Comparison of ENCODE assay signal across 33 cellular contexts in the genomic region with DNA sequence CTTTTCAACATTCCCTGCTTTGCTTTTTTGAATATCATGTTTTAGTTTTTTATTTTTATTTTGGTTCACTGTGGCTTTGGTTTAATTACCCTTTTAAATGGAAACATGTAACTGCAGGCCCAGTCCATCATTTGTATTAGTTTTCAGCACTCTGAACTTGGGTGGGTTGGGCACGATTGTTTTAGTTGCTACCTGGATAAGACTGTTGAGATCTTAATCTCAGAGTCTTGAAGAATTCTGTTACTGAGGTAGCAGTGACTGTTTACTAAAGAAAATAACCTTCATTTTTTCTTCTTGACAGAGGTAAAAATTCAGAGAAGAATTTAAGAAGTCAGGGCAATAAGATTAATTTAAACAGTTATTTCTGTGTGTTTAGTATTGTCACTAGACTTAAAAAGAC. TPM values are rescaled to one million over a fixed set of nuclear protein-coding genes. Genes with fewer than 3 reads are reported as not detected.
DNase-seq lines count a peak whose midpoint lies in the region; ATAC-seq and TF ChIP-seq lines count a peak whose summit lies in the region.
"Had no signal": no experiment of that assay in that cellular context is flagged by ENCODE, and none has a peak within 500 bp of the region (broad histone marks: within the 10 kb centered on the region; RNA-seq: fewer than 3 reads in every experiment).

No MANE protein-coding gene starts in this region.

- no peak for TF ChIP-seq CTCF in CD8-positive, alpha-beta T cell (IDR thresholded peaks at IDR 0.05)

- no peak for DNase-seq in activated naive CD8-positive, alpha-beta T cell treated with anti-CD3 and anti-CD28 coated beads for 36 hours
- DNase-seq in CD8-positive, alpha-beta T cell, result no peak
- no peak for DNase-seq in T-cell
- no peak for DNase-seq in naive B cell
- no peak for DNase-seq in epidermal melanocyte (ENCODE audit: insufficient read length, low spot score)
- no peak for DNase-seq in activated CD8-positive, alpha-beta memory T cell treated with anti-CD3 and anti-CD28 coated beads, Interleukin-2, amount 10 ng/mL, durations not matched to agents 7 days and 5 days
- no peak for DNase-seq in stimulated activated CD4-positive, alpha-beta T cell treated with anti-CD3 and anti-CD28 coated beads, Interleukin-2, amount 100 ng/mL, for 48 hours
- DNase-seq: ACHN; activated CD4-positive, alpha-beta T cell treated with anti-CD3 and anti-CD28 coated beads, Interleukin-2, amount 10 ng/mL, durations not matched to agents 24 days and 14 days; aorta; BE2C; COR-L47; DMS53; HCEC 1CT; islet precursor cell; left ventricle myocardium superior; NCI-H146; NCI-H446; NCI-H748 treated with DMSO at 0.1 percent for 48 hours; occipital lobe; Peyer's patch; SHP77 treated with DMSO at 0.1 percent for 48 hours; stimulated activated CD4-positive, alpha-beta T cell treated with anti-CD3 and anti-CD28 coated beads, Interleukin-15, amount 100 ng/mL, for 24 hours; T1000; upper lobe of left lung; WERI-Rb-1 had no signal

- no peaks in the 10 kb centered on the region for H3K27me3 Mint-ChIP-seq in activated naive CD8-positive, alpha-beta T cell
- H3K27me3 Mint-ChIP-seq in activated naive CD8-positive, alpha-beta T cell treated with anti-CD3 and anti-CD28 coated beads for 36 hours, result no peaks in the 10 kb centered on the region
- no peaks in the 10 kb centered on the region for H3K27me3 Mint-ChIP-seq in CD8-positive, alpha-beta T cell (ENCODE audit: low read depth)
- no peaks in the 10 kb centered on the region for H3K27me3 Mint-ChIP-seq in T-cell
- no peaks in the 10 kb centered on the region for H3K27me3 Mint-ChIP-seq in naive B cell
- H3K27me3 Mint-ChIP-seq in activated CD8-positive, alpha-beta memory T cell treated with anti-CD3 and anti-CD28 coated beads, Interleukin-2, amount 10 ng/mL, durations not matched to agents 7 days and 5 days, result no peaks in the 10 kb centered on the region
- H3K27me3 Mint-ChIP-seq: activated CD4-positive, alpha-beta T cell treated with anti-CD3 and anti-CD28 coated beads, Interleukin-2, amount 10 ng/mL, durations not matched to agents 24 days and 14 days had no signal

- no peaks in the 10 kb centered on the region for H3K9me3 ChIP-seq in CD8-positive, alpha-beta T cell (ENCODE audit: low read length)
- H3K9me3 ChIP-seq: BE2C, Peyer's patch, prostate gland, suprapubic skin, upper lobe of left lung had no signal

- peaks cover 98% of the 10 kb centered on the region for H3K4me1 Mint-ChIP-seq in activated naive CD8-positive, alpha-beta T cell (ENCODE audit: low read depth)
- peaks cover 94% of the 10 kb centered on the region for H3K4me1 Mint-ChIP-seq in activated naive CD8-positive, alpha-beta T cell treated with anti-CD3 and anti-CD28 coated beads for 36 hours
- peaks cover 98% of the 10 kb centered on the region for H3K4me1 Mint-ChIP-seq in CD8-positive, alpha-beta T cell (ENCODE audit: low read depth)
- H3K4me1 Mint-ChIP-seq in T-cell (peaks cover 99% of the 10 kb centered on the region in 3 donors), naive B cell (peaks cover 83 to 100% (median 97%) of the 10 kb centered on the region in 3 donors)
- peaks cover 69% of the 10 kb centered on the region for H3K4me1 Mint-ChIP-seq in activated CD8-positive, alpha-beta memory T cell treated with anti-CD3 and anti-CD28 coated beads, Interleukin-2, amount 10 ng/mL, durations not matched to agents 7 days and 5 days

- H3K36me3 Mint-ChIP-seq in activated naive CD8-positive, alpha-beta T cell, result peaks cover 4% of the 10 kb centered on the region
- H3K36me3 Mint-ChIP-seq in activated naive CD8-positive, alpha-beta T cell treated with anti-CD3 and anti-CD28 coated beads for 36 hours, result peaks cover 41% of the 10 kb centered on the region
- H3K36me3 Mint-ChIP-seq in CD8-positive, alpha-beta T cell, result peaks cover 6% of the 10 kb centered on the region
- H3K36me3 Mint-ChIP-seq in T-cell (peaks cover 4% of the 10 kb centered on the region), naive B cell (peaks cover 11% of the 10 kb centered on the region in 2 donors)
- peaks cover 10% of the 10 kb centered on the region for H3K36me3 Mint-ChIP-seq in activated CD8-positive, alpha-beta memory T cell treated with anti-CD3 and anti-CD28 coated beads, Interleukin-2, amount 10 ng/mL, durations not matched to agents 7 days and 5 days
- H3K36me3 Mint-ChIP-seq: stimulated activated effector memory CD8-positive, alpha-beta T cell treated with anti-CD3 and anti-CD28 coated beads, Interleukin-12 subunit alpha, Interleukin-12 subunit beta, amount 100 ng/mL, for 72 hours had no signal

- peaks cover 96% of the 10 kb centered on the region for H3K4me1 ChIP-seq in CD8-positive, alpha-beta T cell (ENCODE audit: insufficient read depth, low read length)
- H3K4me1 ChIP-seq: BE2C, prostate gland had no signal

- H3K27ac Mint-ChIP-seq in activated naive CD8-positive, alpha-beta T cell, result peak overlapping the region; percentile 86
- no peak overlapping the region for H3K27ac Mint-ChIP-seq in activated naive CD8-positive, alpha-beta T cell treated with anti-CD3 and anti-CD28 coated beads for 36 hours
- H3K27ac Mint-ChIP-seq in CD8-positive, alpha-beta T cell, result peak overlapping the region; percentile 86
- H3K27ac Mint-ChIP-seq in T-cell, result peak overlapping the region; percentile 92 to 93
- peak overlapping the region in 4 of 6 donors; percentile 14 to 86 (median 52) for H3K27ac Mint-ChIP-seq in naive B cell
- H3K27ac Mint-ChIP-seq in activated CD8-positive, alpha-beta memory T cell treated with anti-CD3 and anti-CD28 coated beads, Interleukin-2, amount 10 ng/mL, durations not matched to agents 7 days and 5 days, result no peak overlapping the region
- H3K27ac Mint-ChIP-seq: activated T-helper 1 cell treated with anti-CD3 and anti-CD28 coated beads, Interleukin-12 subunit alpha, Interleukin-12 subunit beta, Interleukin-2, Interleukin-4 antibody, amounts not matched to agents 30 ng/mL and 10 ng/mL and 1 ng/mL, durations not matched to agents 14 hours and 24 hours and 36 hours had no signal

- CTCF ChIA-PET in CD8-positive, alpha-beta T cell (lab: Charles Lee), result interaction anchor here (0.6 to 1.9 kb wide), 7 partner anchors 11 to 90 kb away, joined by 3 to 8 read pairs (median 3); partner anchors contain the start of gene PLCL2
- CTCF ChIA-PET in T-cell (lab: Charles Lee), result interaction anchor here in 1 of 2 donors (1.1 to 1.4 kb wide), 3 partner anchors 11 to 15 kb away, joined by 3 to 5 read pairs (median 4); partner anchors contain the start of gene PLCL2
- CTCF ChIA-PET in activated CD8-positive, alpha-beta memory T cell treated with anti-CD3 and anti-CD28 coated beads, Interleukin-2, amount 10 ng/mL, durations not matched to agents 7 days and 5 days (lab: Charles Lee), result interaction anchor here (0.9 to 2.1 kb wide), 2 partner anchors 9 to 16 kb away, joined by 3 to 5 read pairs; partner anchors contain the start of gene PLCL2

- H3K9me3 Mint-ChIP-seq in activated naive CD8-positive, alpha-beta T cell (ENCODE audit: low read depth), result no peaks in the 10 kb centered on the region
- peaks cover 8% of the 10 kb centered on the region for H3K9me3 Mint-ChIP-seq in activated naive CD8-positive, alpha-beta T cell treated with anti-CD3 and anti-CD28 coated beads for 36 hours
- no peaks in the 10 kb centered on the region for H3K9me3 Mint-ChIP-seq in CD8-positive, alpha-beta T cell
- H3K9me3 Mint-ChIP-seq in T-cell (no peaks in the 10 kb centered on the region), naive B cell (peaks cover 0 to 10% (median 4%) of the 10 kb centered on the region in 7 donors)
- no peaks in the 10 kb centered on the region for H3K9me3 Mint-ChIP-seq in activated CD8-positive, alpha-beta memory T cell treated with anti-CD3 and anti-CD28 coated beads, Interleukin-2, amount 10 ng/mL, durations not matched to agents 7 days and 5 days (ENCODE audit: low read depth)
- H3K9me3 Mint-ChIP-seq: activated T-helper 1 cell treated with anti-CD3 and anti-CD28 coated beads, Interleukin-12 subunit alpha, Interleukin-12 subunit beta, Interleukin-2, Interleukin-4 antibody, amounts not matched to agents 30 ng/mL and 10 ng/mL and 1 ng/mL, durations not matched to agents 14 hours and 24 hours and 36 hours; stimulated activated effector memory CD8-positive, alpha-beta T cell treated with anti-CD3 and anti-CD28 coated beads, Interleukin-12 subunit alpha, Interleukin-12 subunit beta, amount 100 ng/mL, for 72 hours had no signal

- no peaks in the 10 kb centered on the region for H3K27me3 ChIP-seq in CD8-positive, alpha-beta T cell (ENCODE audit: insufficient read depth, low read length)
- H3K27me3 ChIP-seq: BE2C, Peyer's patch, suprapubic skin, upper lobe of left lung had no signal

- ATAC-seq in CD8-positive, alpha-beta T cell, result no peak
- no peak for ATAC-seq in T-cell (replicated peaks in 1 of 4)
- no peak for ATAC-seq in naive B cell (ENCODE audit: low read depth in 2 of 2)
- ATAC-seq in activated CD8-positive, alpha-beta memory T cell treated with anti-CD3 and anti-CD28 coated beads, Interleukin-2, amount 10 ng/mL, durations not matched to agents 7 days and 5 days, result no peak

- peak overlapping the region; percentile 15 for H3K4me3 Mint-ChIP-seq in activated naive CD8-positive, alpha-beta T cell
- no peak overlapping the region for H3K4me3 Mint-ChIP-seq in activated naive CD8-positive, alpha-beta T cell treated with anti-CD3 and anti-CD28 coated beads for 36 hours
- H3K4me3 Mint-ChIP-seq in CD8-positive, alpha-beta T cell, result peak overlapping the region; percentile 24
- H3K4me3 Mint-ChIP-seq in T-cell (peak overlapping the region in 1 of 3 donors; percentile 68), naive B cell (peak overlapping the region in 1 of 8 donors; percentile 77)
- no peak overlapping the region for H3K4me3 Mint-ChIP-seq in activated CD8-positive, alpha-beta memory T cell treated with anti-CD3 and anti-CD28 coated beads, Interleukin-2, amount 10 ng/mL, durations not matched to agents 7 days and 5 days

- H3K27ac ChIP-seq in CD8-positive, alpha-beta T cell (ENCODE audit: low read depth, low read length), result peak overlapping the region; percentile 18
- H3K27ac ChIP-seq: epithelial cell of prostate, prostate gland, suprapubic skin, upper lobe of left lung, WERI-Rb-1 had no signal

- no peaks in the 10 kb centered on the region for H3K36me3 ChIP-seq in CD8-positive, alpha-beta T cell (ENCODE audit: insufficient read depth, low read length)
- H3K36me3 ChIP-seq: BE2C, Peyer's patch, prostate gland, suprapubic skin, upper lobe of left lung, WERI-Rb-1 had no signal

- intact Hi-C loops in CD8-positive, alpha-beta T cell (cut with DNase I, micrococcal nuclease), result loop anchor here (1.0 to 10.0 kb wide), 4 partner anchors 7 to 1845 kb away; partner anchors contain the start of gene PLCL2 (in 1 of the 2)

- H3K4me3 ChIP-seq in CD8-positive, alpha-beta T cell (ENCODE audit: low read depth, low read length), result no peak overlapping the region
- H3K4me3 ChIP-seq: Peyer's patch, prostate gland, suprapubic skin, upper lobe of left lung had no signal

- POLR2A ChIA-PET in CD8-positive, alpha-beta T cell (lab: Charles Lee), result interaction anchor here (0.8 to 4.0 kb wide), 5 partner anchors 11 to 130 kb away, joined by 3 to 19 read pairs (median 5); no protein-coding TSS in a partner anchor
- POLR2A ChIA-PET in T-cell (lab: Charles Lee), result no interaction called here

RNA-seq across cellular contexts. Expression of gene PLCL2, which starts 15.2 kb away (rescaled TPM):
- 10 to 100 TPM; 19.1 to 19.6 TPM for total RNA-seq in activated naive CD8-positive, alpha-beta T cell treated with anti-CD3 and anti-CD28 coated beads for 36 hours
- total RNA-seq in CD8-positive, alpha-beta T cell, result 10 to 100 TPM; 33.1 to 35.8 TPM
- total RNA-seq in T-cell, result 10 to 100 TPM; 53.4 to 68.1 (median 60.9) TPM
- polyA plus RNA-seq in naive B cell (ENCODE audit: low read depth in 6 of 6), result 10 to 100 TPM; 65.7 to 92.7 (median 69.1) TPM
- total RNA-seq in activated CD8-positive, alpha-beta memory T cell treated with anti-CD3 and anti-CD28 coated beads, Interleukin-2, amount 10 ng/mL, durations not matched to agents 7 days and 5 days, result 10 to 100 TPM; 24.4 to 36.8 TPM
- total RNA-seq: G401 had no signal

Comparison
In these comparisons a context has a peak if more than half of its experiments do, and no peak if none do; other contexts are left out.
1. H3K27ac Mint-ChIP-seq: peak in activated naive CD8-positive, alpha-beta T cell (single experiment), CD8-positive, alpha-beta T cell (single experiment), T-cell (2 of 2) and naive B cell (4 of 6); none in activated naive CD8-positive, alpha-beta T cell treated with anti-CD3 and anti-CD28 coated beads for 36 hours (single experiment) and activated CD8-positive, alpha-beta memory T cell treated with anti-CD3 and anti-CD28 coated beads, Interleukin-2, amount 10 ng/mL, durations not matched to agents 7 days and 5 days (single experiment).
2. H3K4me3 Mint-ChIP-seq: peak in activated naive CD8-positive, alpha-beta T cell (single experiment) and CD8-positive, alpha-beta T cell (single experiment); none in activated naive CD8-positive, alpha-beta T cell treated with anti-CD3 and anti-CD28 coated beads for 36 hours (single experiment) and activated CD8-positive, alpha-beta memory T cell treated with anti-CD3 and anti-CD28 coated beads, Interleukin-2, amount 10 ng/mL, durations not matched to agents 7 days and 5 days (single experiment).